ENCODE assay signal across 7 cellular contexts in the genomic region with DNA sequence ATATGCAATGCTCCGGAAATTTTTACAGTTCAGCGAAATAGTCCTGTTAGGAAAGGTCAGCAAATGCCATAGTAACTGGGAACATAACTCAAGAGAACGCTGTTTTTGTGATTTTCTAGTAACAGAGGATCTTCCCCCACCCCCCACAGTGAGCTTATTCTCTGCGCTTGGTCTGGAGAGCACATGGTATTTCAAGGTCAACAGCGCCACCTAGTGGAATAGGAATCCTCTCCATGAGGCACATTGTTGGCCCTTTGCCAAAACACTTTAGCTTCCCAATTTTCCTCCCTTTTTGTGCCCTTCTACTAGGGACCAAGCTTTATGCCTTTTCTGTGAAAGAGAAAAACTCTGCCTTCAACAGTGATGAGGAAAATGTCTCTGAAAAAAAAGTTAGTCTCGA. TPM values are rescaled to one million over a fixed set of nuclear protein-coding genes. Genes with fewer than 3 reads are reported as not detected.
A peak's percentile ranks its signal among the peaks of the same experiment; 100 is the strongest.
DNase-seq lines count a peak whose midpoint lies in the region; ATAC-seq and TF ChIP-seq lines count a peak whose summit lies in the region.

No MANE protein-coding gene starts in this region.

- DNase-seq in EL, result peak; percentile 45
- DNase-seq in HK-2 (ENCODE audit: unreplicated experiment), result peak; percentile 34
- DNase-seq in NCI-H774 (lab: John Stamatoyannopoulos, UW), result peak; percentile 14
- DNase-seq in body of pancreas, result peak; percentile 71 to 76 (median 76)
- peak; percentile 48 for DNase-seq in mucosa of gallbladder (ENCODE audit: low spot score)
- DNase-seq in DMS79 treated with DMSO at 0.1 percent for 48 hours (lab: John Stamatoyannopoulos, UW), result no peak
- DNase-seq in gastrocnemius medialis, result no peak

- TF ChIP-seq CTCF in body of pancreas (IDR thresholded peaks at IDR 0.05), result peak; percentile 42 to 78 (median 69)
- TF ChIP-seq CTCF in gastrocnemius medialis (IDR thresholded peaks at IDR 0.05 in 4 of 5, conservative IDR thresholded peaks at IDR 0.05 in 1 of 5), result peak in 1 of 5 experiments; percentile 38

- H3K4me1 ChIP-seq in body of pancreas (no peaks in the 10 kb centered on the region), gastrocnemius medialis (no peaks in the 10 kb centered on the region)

- intact Hi-C loops in body of pancreas (cut with DNase I), result loop anchor here (10.0 kb wide), 1 partner anchor 61 kb away; no protein-coding TSS in a partner anchor
- intact Hi-C loops in gastrocnemius medialis (cut with DNase I; ENCODE audit: low total_unique reads), result no loop called here

- no peaks in the 10 kb centered on the region for H3K36me3 ChIP-seq in body of pancreas (replicated peaks in 1 of 2; ENCODE audit: insufficient read depth in 1 of 2, low read depth in 2 of 2)
- H3K36me3 ChIP-seq in gastrocnemius medialis, result no peaks in the 10 kb centered on the region

- H3K27me3 ChIP-seq in body of pancreas, result no peaks in the 10 kb centered on the region
- no peaks in the 10 kb centered on the region for H3K27me3 ChIP-seq in gastrocnemius medialis

- H3K4me3 ChIP-seq in body of pancreas (no peak overlapping the region), gastrocnemius medialis (no peak overlapping the region)

- in situ Hi-C loops in gastrocnemius medialis (cut with MboI; ENCODE audit: low sequenced_read_pairs in 4 of 4), result no loop called here

- TF ChIP-seq POLR2A in body of pancreas (IDR thresholded peaks at IDR 0.05) (no peak), gastrocnemius medialis (IDR thresholded peaks at IDR 0.05) (no peak)

- 27 to 31% methylated on average over 6 of the region's 6 CpGs for WGBS in body of pancreas, 2 donors

- H3K9me3 ChIP-seq in body of pancreas, result no peaks in the 10 kb centered on the region
- H3K9me3 ChIP-seq in gastrocnemius medialis, result no peaks in the 10 kb centered on the region

- no peak overlapping the region for H3K27ac ChIP-seq in body of pancreas
- no peak overlapping the region for H3K27ac ChIP-seq in gastrocnemius medialis

- no peak for ATAC-seq in body of pancreas
- no peak for ATAC-seq in gastrocnemius medialis

RNA-seq across cellular contexts. Expression of a gene that starts 13.2 kb away (rescaled TPM):
- total RNA-seq in body of pancreas (not detected), mucosa of gallbladder (not detected), gastrocnemius medialis (not detected)

RNA-seq across cellular contexts. Expression of a gene that starts 37.1 kb away (rescaled TPM):
- total RNA-seq in body of pancreas, result not detected
- not detected for total RNA-seq in mucosa of gallbladder
- not detected for total RNA-seq in gastrocnemius medialis

RNA-seq across cellular contexts. Expression of a gene that starts 43.4 kb away (rescaled TPM):
- total RNA-seq in body of pancreas, result not detected
- not detected for total RNA-seq in mucosa of gallbladder
- not detected for total RNA-seq in gastrocnemius medialis

Comparison
In these comparisons a context has a peak if more than half of its experiments do, and no peak if none do; other contexts are left out.
1. DNase-seq: peak in EL (single experiment), HK-2 (single experiment), NCI-H774 (single experiment), body of pancreas (4 of 4) and mucosa of gallbladder (single experiment); none in DMS79 treated with DMSO at 0.1 percent for 48 hours (single experiment) and gastrocnemius medialis (0 of 2).